15 cellular contexts compared by ENCODE assay signal in the genomic region with DNA sequence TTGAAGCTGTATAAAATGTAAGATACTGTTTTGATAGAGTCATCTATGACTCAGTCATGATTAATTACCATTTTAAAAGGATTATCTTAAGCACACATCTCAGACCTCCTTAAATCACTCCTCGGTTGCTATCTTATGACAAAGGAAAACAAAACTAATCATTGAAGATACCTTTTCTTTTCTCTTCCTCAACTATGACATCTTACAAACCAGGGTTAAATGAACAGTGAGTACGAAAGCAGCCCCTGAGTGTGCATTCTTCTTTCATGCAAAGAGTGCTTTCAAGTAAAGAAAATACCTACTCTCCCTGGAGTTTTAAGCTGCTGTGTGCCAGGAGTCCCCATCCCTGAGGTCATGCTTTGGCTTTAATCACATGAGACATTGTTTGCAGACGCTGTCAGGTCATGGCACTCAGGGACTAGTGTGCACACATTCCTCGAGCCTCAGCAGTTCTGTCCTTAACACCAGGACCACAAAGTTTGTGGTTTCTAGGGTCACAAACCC.
DNase-seq lines count a peak whose midpoint lies in the region; ATAC-seq, FAIRE-seq and TF ChIP-seq lines count a peak whose summit lies in the region.
"Had no signal": no experiment of that assay in that cellular context is flagged by ENCODE, and none has a peak within 500 bp of the region (broad histone marks: within the 10 kb centered on the region; RNA-seq: fewer than 3 reads in every experiment).

No MANE protein-coding gene starts in this region.

- peaks cover 0 to 6% (median 0%) of the 10 kb centered on the region in 5 experiments for H3K9me3 Mint-ChIP-seq in brain
- H3K9me3 Mint-ChIP-seq in activated CD8-positive, alpha-beta memory T cell treated with anti-CD3 and anti-CD28 coated beads, Interleukin-2, amount 10 ng/mL, durations not matched to agents 7 days and 5 days (ENCODE audit: low read depth): no peaks in the 10 kb centered on the region
- H3K9me3 Mint-ChIP-seq: activated T-cell treated with anti-CD3 and anti-CD28 coated beads, Interleukin-2, amount 50 U/mL, for 24 hours had no signal

- peak; percentile 72 for FAIRE-seq in HTR-8/SVneo (lab: Jason Lieb, UNC)
- FAIRE-seq: TTC549 had no signal

- H3K4me3 Mint-ChIP-seq in brain: no peak overlapping the region
- H3K4me3 Mint-ChIP-seq in activated CD8-positive, alpha-beta memory T cell treated with anti-CD3 and anti-CD28 coated beads, Interleukin-2, amount 10 ng/mL, durations not matched to agents 7 days and 5 days: no peak overlapping the region
- H3K4me3 Mint-ChIP-seq: activated T-cell treated with anti-CD3 and anti-CD28 coated beads, Interleukin-2, amount 50 U/mL, for 24 hours; naive thymus-derived CD4-positive, alpha-beta T cell; stimulated activated naive CD8-positive, alpha-beta T cell treated with anti-CD3 and anti-CD28 coated beads, Interleukin-15, Interleukin-2, amounts not matched to agents 100 ng/mL and 50 ng/mL, for 24 hours had no signal

- peaks cover 36% of the 10 kb centered on the region for H3K4me1 Mint-ChIP-seq in brain
- no peaks in the 10 kb centered on the region for H3K4me1 Mint-ChIP-seq in activated CD8-positive, alpha-beta memory T cell treated with anti-CD3 and anti-CD28 coated beads, Interleukin-2, amount 10 ng/mL, durations not matched to agents 7 days and 5 days

- DNase-seq in A172 (ENCODE audit: low spot score) (peak; percentile 93), HTR-8/SVneo (ENCODE audit: insufficient read length, low spot score) (peak; percentile 67), left kidney (ENCODE audit: low read depth, low spot score) (peak; percentile 63), SK-N-DZ (ENCODE audit: low spot score) (no peak), GM19238 (ENCODE audit: insufficient read length, low spot score) (no peak)
- DNase-seq in activated CD8-positive, alpha-beta memory T cell treated with anti-CD3 and anti-CD28 coated beads, Interleukin-2, amount 10 ng/mL, durations not matched to agents 7 days and 5 days: no peak
- no peak for DNase-seq in activated CD4-positive, alpha-beta T cell treated with anti-CD3 and anti-CD28 coated beads for 48 hours
- DNase-seq: activated T-cell treated with anti-CD3 and anti-CD28 coated beads, Interleukin-2, amount 50 U/mL, for 24 hours; cortex of kidney; hypothalamus; naive thymus-derived CD4-positive, alpha-beta T cell; NCI-H1417 had no signal

- no peak for TF ChIP-seq CTCF in brain (conservative IDR thresholded peaks at IDR 0.05)

- CTCF ChIA-PET in activated CD8-positive, alpha-beta memory T cell treated with anti-CD3 and anti-CD28 coated beads, Interleukin-2, amount 10 ng/mL, durations not matched to agents 7 days and 5 days (lab: Charles Lee): no interaction called here

- H3K27ac Mint-ChIP-seq in brain: peak overlapping the region in 3 of 5 experiments; percentile 22 to 52 (median 33)
- H3K27ac Mint-ChIP-seq in activated CD8-positive, alpha-beta memory T cell treated with anti-CD3 and anti-CD28 coated beads, Interleukin-2, amount 10 ng/mL, durations not matched to agents 7 days and 5 days: no peak overlapping the region
- H3K27ac Mint-ChIP-seq: activated T-cell treated with anti-CD3 and anti-CD28 coated beads, Interleukin-2, amount 50 U/mL, for 24 hours; naive thymus-derived CD4-positive, alpha-beta T cell; stimulated activated naive CD8-positive, alpha-beta T cell treated with anti-CD3 and anti-CD28 coated beads, Interleukin-15, Interleukin-2, amounts not matched to agents 100 ng/mL and 50 ng/mL, for 24 hours had no signal

- ATAC-seq in activated CD8-positive, alpha-beta memory T cell treated with anti-CD3 and anti-CD28 coated beads, Interleukin-2, amount 10 ng/mL, durations not matched to agents 7 days and 5 days: no peak
- ATAC-seq: naive thymus-derived CD4-positive, alpha-beta T cell had no signal

- H3K27me3 Mint-ChIP-seq in brain: peaks cover 4% of the 10 kb centered on the region
- no peaks in the 10 kb centered on the region for H3K27me3 Mint-ChIP-seq in activated CD8-positive, alpha-beta memory T cell treated with anti-CD3 and anti-CD28 coated beads, Interleukin-2, amount 10 ng/mL, durations not matched to agents 7 days and 5 days
- H3K27me3 Mint-ChIP-seq: activated T-cell treated with anti-CD3 and anti-CD28 coated beads, Interleukin-2, amount 50 U/mL, for 24 hours; naive thymus-derived CD4-positive, alpha-beta T cell; stimulated activated naive CD8-positive, alpha-beta T cell treated with anti-CD3 and anti-CD28 coated beads, Interleukin-15, Interleukin-2, amounts not matched to agents 100 ng/mL and 50 ng/mL, for 24 hours had no signal

- H3K36me3 Mint-ChIP-seq in brain: no peaks in the 10 kb centered on the region
- no peaks in the 10 kb centered on the region for H3K36me3 Mint-ChIP-seq in activated CD8-positive, alpha-beta memory T cell treated with anti-CD3 and anti-CD28 coated beads, Interleukin-2, amount 10 ng/mL, durations not matched to agents 7 days and 5 days

Comparison
In these comparisons a context has a peak if more than half of its experiments do, and no peak if none do; other contexts are left out.
1. DNase-seq: peak in A172 (single experiment), HTR-8/SVneo (single experiment) and left kidney (single experiment); none in SK-N-DZ (single experiment), activated CD8-positive, alpha-beta memory T cell treated with anti-CD3 and anti-CD28 coated beads, Interleukin-2, amount 10 ng/mL, durations not matched to agents 7 days and 5 days (single experiment), GM19238 (single experiment) and activated CD4-positive, alpha-beta T cell treated with anti-CD3 and anti-CD28 coated beads for 48 hours (single experiment).